ENCODE assay signal across 23 cellular contexts in genomic region chr12:11815397-11815796, GRCh38.
A peak's percentile ranks its signal among the peaks of the same experiment; 100 is the strongest.
DNase-seq lines count a peak whose midpoint lies in the region; ATAC-seq and TF ChIP-seq lines count a peak whose summit lies in the region.
"Had no signal": no experiment of that assay in that cellular context is flagged by ENCODE, and none has a peak within 500 bp of the region (broad histone marks: within the 10 kb centered on the region; RNA-seq: fewer than 3 reads in every experiment).

No MANE protein-coding gene starts in this region.

- H3K27ac ChIP-seq in smooth muscle cell (ENCODE audit: low read depth) (peak overlapping the region; percentile 77), neuronal stem cell (replicated peaks; ENCODE audit: low read length) (no peak overlapping the region)
- H3K27ac ChIP-seq: 22Rv1 had no signal

- no peak overlapping the region for H3K4me3 Mint-ChIP-seq in chondrocyte (ENCODE audit: unreplicated experiment)
- H3K4me3 Mint-ChIP-seq: activated B cell treated with CpG ODN at 0.5 μM for 24 hours; activated naive CD4-positive, alpha-beta T cell treated with anti-CD3 and anti-CD28 coated beads for 36 hours; activated T-cell treated with anti-CD3 and anti-CD28 coated beads, Interleukin-2, amount 50 U/mL, for 24 hours; CD8-positive, alpha-beta memory T cell; neural crest cell; T-helper 2 cell treated with Interferon-gamma antibody and Interleukin-4, amounts not matched to agents 5 μg/mL and 100 μg/mL, for 36 hours had no signal

- H3K36me3 ChIP-seq in smooth muscle cell (ENCODE audit: low read depth), result peaks cover 2% of the 10 kb centered on the region
- no peaks in the 10 kb centered on the region for H3K36me3 ChIP-seq in neuronal stem cell (replicated peaks in 1 of 2; ENCODE audit: control insufficient read depth in 2 of 2, insufficient read depth in 2 of 2, low read length in 2 of 2)
- H3K36me3 ChIP-seq: uterus had no signal

- peaks cover 27% of the 10 kb centered on the region for H3F3A ChIP-seq in smooth muscle cell (ENCODE audit: low read depth)

- peaks cover 43% of the 10 kb centered on the region for H3K4me1 ChIP-seq in smooth muscle cell (ENCODE audit: low read depth)
- peaks cover 26 to 34% of the 10 kb centered on the region in 2 donors for H3K4me1 ChIP-seq in neuronal stem cell (ENCODE audit: control insufficient read depth in 2 of 2, insufficient read depth in 1 of 2, low read depth in 1 of 2, low read length in 2 of 2)

- H3K27me3 ChIP-seq in smooth muscle cell (ENCODE audit: low read depth) (no peaks in the 10 kb centered on the region), neuronal stem cell (ENCODE audit: control insufficient read depth in 3 of 3, insufficient read depth in 3 of 3, low read depth in 1 of 3, low read length in 3 of 3) (no peaks in the 10 kb centered on the region)
- H3K27me3 ChIP-seq: uterus had no signal

- no peak overlapping the region for H3K4me2 ChIP-seq in smooth muscle cell
- no peak overlapping the region for H3K4me2 ChIP-seq in neuronal stem cell (ENCODE audit: insufficient read depth, low read length, poor library complexity, severe bottlenecking)
- H3K4me2 ChIP-seq: SK-N-SH had no signal

- no peak for ATAC-seq in HG03442 (IDR thresholded peaks at IDR 0.05; ENCODE audit: unreplicated experiment)
- ATAC-seq in stimulated activated naive CD8-positive, alpha-beta T cell treated with anti-CD3 and anti-CD28 coated beads, Interleukin-15, Interleukin-2, amounts not matched to agents 100 U/mL and 50 U/mL, for 24 hours, result no peak

- no peaks in the 10 kb centered on the region for H3K79me1 ChIP-seq in neuronal stem cell (ENCODE audit: low read depth, low read length)

- no peak overlapping the region for H4K8ac ChIP-seq in neuronal stem cell (ENCODE audit: low read depth, low read length)

- H2BK15ac ChIP-seq in neuronal stem cell (ENCODE audit: low read length), result no peak overlapping the region

- no peak overlapping the region for H2AK5ac ChIP-seq in neuronal stem cell (ENCODE audit: low read depth, low read length)

- H3K9me3 ChIP-seq in smooth muscle cell (replicated peaks; ENCODE audit: low read depth), result no peaks in the 10 kb centered on the region
- H3K9me3 ChIP-seq in neuronal stem cell (replicated peaks in 1 of 2; ENCODE audit: control insufficient read depth in 2 of 2, insufficient read depth in 1 of 2, low read depth in 1 of 2, low read length in 2 of 2), result no peaks in the 10 kb centered on the region
- H3K9me3 ChIP-seq: SK-N-SH, uterus had no signal

- H3K18ac ChIP-seq in neuronal stem cell (ENCODE audit: low read length), result no peak overlapping the region

- H2BK120ac ChIP-seq in neuronal stem cell (ENCODE audit: low read depth, low read length), result no peak overlapping the region

- H3K4me3 ChIP-seq in smooth muscle cell (no peak overlapping the region), neuronal stem cell (ENCODE audit: low read length in 2 of 2) (no peak overlapping the region)
- H3K4me3 ChIP-seq: uterus had no signal

- peak overlapping the region; percentile 94 for H3K27ac Mint-ChIP-seq in chondrocyte (ENCODE audit: unreplicated experiment)
- H3K27ac Mint-ChIP-seq: activated naive CD4-positive, alpha-beta T cell treated with anti-CD3 and anti-CD28 coated beads for 36 hours; activated T-cell treated with anti-CD3 and anti-CD28 coated beads, Interleukin-2, amount 50 U/mL, for 24 hours; progenitor cell of endocrine pancreas; T-helper 2 cell treated with Interferon-gamma antibody and Interleukin-4, amounts not matched to agents 5 μg/mL and 100 μg/mL, for 36 hours had no signal

- peaks cover 45% of the 10 kb centered on the region for H3K79me2 ChIP-seq in smooth muscle cell (ENCODE audit: low read depth)

- no peaks in the 10 kb centered on the region for H3K9me3 Mint-ChIP-seq in chondrocyte (ENCODE audit: low read depth)
- H3K9me3 Mint-ChIP-seq: activated B cell treated with CpG ODN at 0.5 μM for 24 hours; activated naive CD4-positive, alpha-beta T cell treated with anti-CD3 and anti-CD28 coated beads for 36 hours; activated T-cell treated with anti-CD3 and anti-CD28 coated beads, Interleukin-2, amount 50 U/mL, for 24 hours; CD8-positive, alpha-beta memory T cell; neural crest cell; T-helper 2 cell treated with Interferon-gamma antibody and Interleukin-4, amounts not matched to agents 5 μg/mL and 100 μg/mL, for 36 hours had no signal

- no peaks in the 10 kb centered on the region for H3K27me3 Mint-ChIP-seq in chondrocyte (ENCODE audit: low read depth)
- H3K27me3 Mint-ChIP-seq: activated B cell treated with CpG ODN at 0.5 μM for 24 hours; activated T-cell treated with anti-CD3 and anti-CD28 coated beads, Interleukin-2, amount 50 U/mL, for 24 hours; CD8-positive, alpha-beta memory T cell; progenitor cell of endocrine pancreas had no signal

- H2BK5ac ChIP-seq in neuronal stem cell (ENCODE audit: low read length), result no peak overlapping the region

- no peak overlapping the region for H4K91ac ChIP-seq in neuronal stem cell (ENCODE audit: low read depth, low read length, poor library complexity)

- WGBS in smooth muscle cell (ENCODE audit: low lambda C conversion rate), result 89% methylated on average over 5 of the region's 5 CpGs
- WGBS in neuronal stem cell (ENCODE audit: extremely low coverage in 2 of 2, insufficient read length in 2 of 2, insufficient replicate concordance in 1 of 2), 2 donors, result no CpG with 5 or more reads among the region's 5 CpGs

- no peak overlapping the region for H3K14ac ChIP-seq in neuronal stem cell (ENCODE audit: low read length)

- peaks cover 42% of the 10 kb centered on the region for H3K4me1 Mint-ChIP-seq in chondrocyte (ENCODE audit: low read depth)

- H3K23ac ChIP-seq in neuronal stem cell (ENCODE audit: low read depth, low read length, poor library complexity), result no peak overlapping the region

- H2AFZ ChIP-seq in smooth muscle cell (ENCODE audit: low read depth) (no peak overlapping the region), neuronal stem cell (ENCODE audit: low read length) (no peak overlapping the region)

- H3K36me3 Mint-ChIP-seq in chondrocyte (ENCODE audit: low read depth), result no peaks in the 10 kb centered on the region

- H4K20me1 ChIP-seq in smooth muscle cell (ENCODE audit: low read depth), result peaks cover 6% of the 10 kb centered on the region

- H3K4ac ChIP-seq in neuronal stem cell (ENCODE audit: low read length), result no peak overlapping the region

- H3K9ac ChIP-seq in smooth muscle cell (ENCODE audit: low read depth) (no peak overlapping the region), neuronal stem cell (ENCODE audit: low read depth, low read length, poor library complexity) (no peak overlapping the region)
- H3K9ac ChIP-seq: SK-N-SH had no signal

- peak in 2 of 3 experiments; percentile 13 to 54 for DNase-seq in NCI-H1417 (lab: John Stamatoyannopoulos, UW)
- DNase-seq in NCI-H1417 treated with DMSO at 0.1 percent for 48 hours (lab: John Stamatoyannopoulos, UW), result no peak
- peak; percentile 34 for DNase-seq in NCI-H2196 (lab: John Stamatoyannopoulos, UW; ENCODE audit: unreplicated experiment)
- DNase-seq in chondrocyte (ENCODE audit: low spot score), result no peak
- no peak for DNase-seq in smooth muscle cell (lab: John Stamatoyannopoulos, UW; ENCODE audit: unreplicated experiment)
- DNase-seq in stimulated activated naive CD8-positive, alpha-beta T cell treated with anti-CD3 and anti-CD28 coated beads, Interleukin-15, Interleukin-2, amounts not matched to agents 100 U/mL and 50 U/mL, for 24 hours, result no peak
- no peak for DNase-seq in neuronal stem cell (ENCODE audit: low spot score)
- DNase-seq: activated B cell treated with CpG ODN at 0.5 μM for 24 hours; activated naive CD4-positive, alpha-beta T cell treated with anti-CD3 and anti-CD28 coated beads for 36 hours; activated T-cell treated with anti-CD3 and anti-CD28 coated beads, Interleukin-2, amount 50 U/mL, for 24 hours; aorta; CD8-positive, alpha-beta memory T cell; DMS53; Kasumi-1; NCI-H1048; SK-N-SH; stimulated activated CD4-positive, alpha-beta T cell treated with anti-CD3 and anti-CD28 coated beads, Interleukin-2, amount 100 ng/mL, for 48 hours; uterus had no signal

- TF ChIP-seq CTCF in chondrocyte (IDR thresholded peaks at IDR 0.05) (no peak), smooth muscle cell (IDR thresholded peaks at IDR 0.05; ENCODE audit: borderline replicate concordance, insufficient read depth, poor library complexity, severe bottlenecking) (no peak)

- no peak overlapping the region for H2BK12ac ChIP-seq in neuronal stem cell (ENCODE audit: low read length)

Comparison
In these comparisons a context has a peak if more than half of its experiments do, and no peak if none do; other contexts are left out.
1. DNase-seq: peak in NCI-H1417 (2 of 3) and NCI-H2196 (single experiment); none in NCI-H1417 treated with DMSO at 0.1 percent for 48 hours (single experiment), chondrocyte (single experiment), smooth muscle cell (single experiment), stimulated activated naive CD8-positive, alpha-beta T cell treated with anti-CD3 and anti-CD28 coated beads, Interleukin-15, Interleukin-2, amounts not matched to agents 100 U/mL and 50 U/mL, for 24 hours (single experiment) and neuronal stem cell (single experiment).